In the genomic region with DNA sequence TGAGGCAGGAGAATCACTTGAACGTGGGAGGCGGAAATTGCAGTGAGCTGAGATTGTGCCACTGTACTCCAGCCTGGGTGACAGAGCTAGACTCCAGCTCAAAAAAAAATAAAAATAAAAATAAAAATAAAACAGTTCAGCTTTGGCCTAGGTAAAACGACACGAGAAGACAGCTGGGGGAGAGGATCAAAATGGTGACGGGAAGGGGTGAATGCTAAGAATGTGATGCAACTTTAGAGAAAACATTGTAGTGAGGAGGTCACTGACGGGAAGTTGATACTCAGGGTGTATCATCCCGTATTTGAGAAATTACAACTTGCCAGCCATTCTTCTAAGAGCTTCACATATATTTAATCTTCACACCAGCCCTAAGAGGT, we compare ENCODE assay signal across 8 cellular contexts. TPM values are rescaled to one million over a fixed set of nuclear protein-coding genes. Genes with fewer than 3 reads are reported as not detected.
A peak's percentile ranks its signal among the peaks of the same experiment; 100 is the strongest.
DNase-seq lines count a peak whose midpoint lies in the region; TF ChIP-seq lines count a peak whose summit lies in the region.

No MANE protein-coding gene starts in this region.

- H3K9ac ChIP-seq in duodenal mucosa (ENCODE audit: low read depth in 1 of 2, low read length in 2 of 2) (peak overlapping the region; percentile 55 to 64), neural cell (ENCODE audit: low read length) (peak overlapping the region; percentile 84)

- no peaks in the 10 kb centered on the region for H3K9me2 ChIP-seq in neural cell (ENCODE audit: insufficient read depth, low read length)

- H3K9me3 ChIP-seq in duodenal mucosa (ENCODE audit: control insufficient read depth in 1 of 2, low read length in 2 of 2) (no peaks in the 10 kb centered on the region), neural cell (ENCODE audit: low read length) (no peaks in the 10 kb centered on the region)

- H3K27me3 ChIP-seq in duodenal mucosa (ENCODE audit: control insufficient read depth in 1 of 2, insufficient read depth in 2 of 2, low read length in 2 of 2) (no peaks in the 10 kb centered on the region), neural cell (ENCODE audit: insufficient read depth, low read depth, low read length) (no peaks in the 10 kb centered on the region)

- no peak for TF ChIP-seq RAD21 in neural cell (conservative IDR thresholded peaks at IDR 0.05)

- H3K27ac ChIP-seq in C4-2B (peak overlapping the region; percentile 83), duodenal mucosa (ENCODE audit: low read depth, low read length) (no peak overlapping the region), neural cell (ENCODE audit: low read length) (no peak overlapping the region)

- H3K4me2 ChIP-seq in neural cell (ENCODE audit: low read length) = peak overlapping the region; percentile 76

- no peaks in the 10 kb centered on the region for H3F3A ChIP-seq in neural cell (ENCODE audit: insufficient read depth, low read length, poor library complexity, severe bottlenecking)

- no peaks in the 10 kb centered on the region for H4K20me1 ChIP-seq in neural cell (ENCODE audit: insufficient read depth)

- TF ChIP-seq CTCF in C4-2B (conservative IDR thresholded peaks at IDR 0.05) (no peak), NB4 (IDR thresholded peaks at IDR 0.05; ENCODE audit: low read depth, low read length) (no peak), neural cell (IDR thresholded peaks at IDR 0.05; ENCODE audit: poor library complexity, severe bottlenecking) (no peak)

- DNase-seq in NB4 (ENCODE audit: low read depth) = no peak
- DNase-seq in stimulated activated CD4-positive, alpha-beta T cell treated with anti-CD3 and anti-CD28 coated beads, Interleukin-4, amount 100 ng/mL, for 24 hours = no peak
- no peak for DNase-seq in COLO668 (lab: John Stamatoyannopoulos, UW; ENCODE audit: unreplicated experiment)
- DNase-seq in dedifferentiated amniotic fluid mesenchymal stem cell (ENCODE audit: extremely low spot score) = no peak
- DNase-seq in amygdala (lab: John Stamatoyannopoulos, UW) = no peak

- peaks cover 4 to 10% of the 10 kb centered on the region in 2 donors for H3K4me1 ChIP-seq in duodenal mucosa (ENCODE audit: control insufficient read depth in 1 of 2, insufficient read depth in 2 of 2, low read length in 2 of 2)

- peaks cover 44 to 59% of the 10 kb centered on the region in 2 donors for H3K36me3 ChIP-seq in duodenal mucosa (ENCODE audit: control insufficient read depth in 1 of 2, insufficient read depth in 2 of 2, low read length in 2 of 2)
- no peaks in the 10 kb centered on the region for H3K36me3 ChIP-seq in neural cell (ENCODE audit: insufficient read depth, low read length)

- H3K4me3 ChIP-seq in NB4 (ENCODE audit: low read depth, low read length) (peak overlapping the region; percentile 62), duodenal mucosa (ENCODE audit: low read depth in 1 of 2, low read length in 2 of 2) (peak overlapping the region; percentile 74 to 79), neural cell (ENCODE audit: low read length) (peak overlapping the region; percentile 89)

- peaks cover 7% of the 10 kb centered on the region for H3K79me2 ChIP-seq in neural cell (replicated peaks; ENCODE audit: insufficient read depth, low read length)

- no peak for TF ChIP-seq EP300 in neural cell (conservative IDR thresholded peaks at IDR 0.05; ENCODE audit: poor library complexity, severe bottlenecking)

- H2AFZ ChIP-seq in neural cell (ENCODE audit: low read depth, low read length) = no peak overlapping the region

- no peak for TF ChIP-seq POLR2A in NB4 (IDR thresholded peaks at IDR 0.05; ENCODE audit: extremely low read depth, insufficient read length)

TF ChIP-seq in neural cell, 6 proteins besides CTCF, POLR2A, EP300 and RAD21:
- TF ChIP-seq SMC3 (conservative IDR thresholded peaks at IDR 0.05; ENCODE audit: poor library complexity) = no peak
- TF ChIP-seq EZH2 (IDR thresholded peaks at IDR 0.05; ENCODE audit: borderline replicate concordance, insufficient read depth, low read length, poor library complexity, severe bottlenecking) = no peak
- TF ChIP-seq TAF1 (IDR thresholded peaks at IDR 0.05; ENCODE audit: low read depth) = no peak
- no peak for TF ChIP-seq POLR2AphosphoS5 (IDR thresholded peaks at IDR 0.05)
- no peak for TF ChIP-seq MXI1 (conservative IDR thresholded peaks at IDR 0.05; ENCODE audit: poor library complexity, severe bottlenecking)
- TF ChIP-seq REST (IDR thresholded peaks at IDR 0.05; ENCODE audit: borderline replicate concordance) = no peak

RNA-seq across cellular contexts. Expression of gene NDST2, which starts 1.1 kb away (rescaled TPM):
- 10.5 and 18.1 TPM in 2 replicates for polyA plus RNA-seq in neural cell
- polyA minus RNA-seq in neural cell = 17.0 and 17.5 TPM in 2 replicates

RNA-seq across cellular contexts. Expression of gene ZSWIM8, which starts 24.9 kb away (rescaled TPM):
- polyA plus RNA-seq in neural cell = 69.1 and 83.2 TPM in 2 replicates
- polyA minus RNA-seq in neural cell = 59.4 and 93.7 TPM in 2 replicates

RNA-seq across cellular contexts. Expression of gene CHCHD1, which starts 28.5 kb away (rescaled TPM):
- 82.5 and 88.8 TPM in 2 replicates for polyA plus RNA-seq in neural cell
- 17.8 and 21.2 TPM in 2 replicates for polyA minus RNA-seq in neural cell
